ENCODE assay signal across 1 cellular context in genomic region chr10:22824520-22824919, GRCh38.
TF ChIP-seq lines count a peak whose summit lies in the region.

No MANE protein-coding gene starts in this region.

TF ChIP-seq in GM23338, 12 proteins besides CTCF, POLR2A, EP300 and RAD21:
- TF ChIP-seq, protein P1, sequence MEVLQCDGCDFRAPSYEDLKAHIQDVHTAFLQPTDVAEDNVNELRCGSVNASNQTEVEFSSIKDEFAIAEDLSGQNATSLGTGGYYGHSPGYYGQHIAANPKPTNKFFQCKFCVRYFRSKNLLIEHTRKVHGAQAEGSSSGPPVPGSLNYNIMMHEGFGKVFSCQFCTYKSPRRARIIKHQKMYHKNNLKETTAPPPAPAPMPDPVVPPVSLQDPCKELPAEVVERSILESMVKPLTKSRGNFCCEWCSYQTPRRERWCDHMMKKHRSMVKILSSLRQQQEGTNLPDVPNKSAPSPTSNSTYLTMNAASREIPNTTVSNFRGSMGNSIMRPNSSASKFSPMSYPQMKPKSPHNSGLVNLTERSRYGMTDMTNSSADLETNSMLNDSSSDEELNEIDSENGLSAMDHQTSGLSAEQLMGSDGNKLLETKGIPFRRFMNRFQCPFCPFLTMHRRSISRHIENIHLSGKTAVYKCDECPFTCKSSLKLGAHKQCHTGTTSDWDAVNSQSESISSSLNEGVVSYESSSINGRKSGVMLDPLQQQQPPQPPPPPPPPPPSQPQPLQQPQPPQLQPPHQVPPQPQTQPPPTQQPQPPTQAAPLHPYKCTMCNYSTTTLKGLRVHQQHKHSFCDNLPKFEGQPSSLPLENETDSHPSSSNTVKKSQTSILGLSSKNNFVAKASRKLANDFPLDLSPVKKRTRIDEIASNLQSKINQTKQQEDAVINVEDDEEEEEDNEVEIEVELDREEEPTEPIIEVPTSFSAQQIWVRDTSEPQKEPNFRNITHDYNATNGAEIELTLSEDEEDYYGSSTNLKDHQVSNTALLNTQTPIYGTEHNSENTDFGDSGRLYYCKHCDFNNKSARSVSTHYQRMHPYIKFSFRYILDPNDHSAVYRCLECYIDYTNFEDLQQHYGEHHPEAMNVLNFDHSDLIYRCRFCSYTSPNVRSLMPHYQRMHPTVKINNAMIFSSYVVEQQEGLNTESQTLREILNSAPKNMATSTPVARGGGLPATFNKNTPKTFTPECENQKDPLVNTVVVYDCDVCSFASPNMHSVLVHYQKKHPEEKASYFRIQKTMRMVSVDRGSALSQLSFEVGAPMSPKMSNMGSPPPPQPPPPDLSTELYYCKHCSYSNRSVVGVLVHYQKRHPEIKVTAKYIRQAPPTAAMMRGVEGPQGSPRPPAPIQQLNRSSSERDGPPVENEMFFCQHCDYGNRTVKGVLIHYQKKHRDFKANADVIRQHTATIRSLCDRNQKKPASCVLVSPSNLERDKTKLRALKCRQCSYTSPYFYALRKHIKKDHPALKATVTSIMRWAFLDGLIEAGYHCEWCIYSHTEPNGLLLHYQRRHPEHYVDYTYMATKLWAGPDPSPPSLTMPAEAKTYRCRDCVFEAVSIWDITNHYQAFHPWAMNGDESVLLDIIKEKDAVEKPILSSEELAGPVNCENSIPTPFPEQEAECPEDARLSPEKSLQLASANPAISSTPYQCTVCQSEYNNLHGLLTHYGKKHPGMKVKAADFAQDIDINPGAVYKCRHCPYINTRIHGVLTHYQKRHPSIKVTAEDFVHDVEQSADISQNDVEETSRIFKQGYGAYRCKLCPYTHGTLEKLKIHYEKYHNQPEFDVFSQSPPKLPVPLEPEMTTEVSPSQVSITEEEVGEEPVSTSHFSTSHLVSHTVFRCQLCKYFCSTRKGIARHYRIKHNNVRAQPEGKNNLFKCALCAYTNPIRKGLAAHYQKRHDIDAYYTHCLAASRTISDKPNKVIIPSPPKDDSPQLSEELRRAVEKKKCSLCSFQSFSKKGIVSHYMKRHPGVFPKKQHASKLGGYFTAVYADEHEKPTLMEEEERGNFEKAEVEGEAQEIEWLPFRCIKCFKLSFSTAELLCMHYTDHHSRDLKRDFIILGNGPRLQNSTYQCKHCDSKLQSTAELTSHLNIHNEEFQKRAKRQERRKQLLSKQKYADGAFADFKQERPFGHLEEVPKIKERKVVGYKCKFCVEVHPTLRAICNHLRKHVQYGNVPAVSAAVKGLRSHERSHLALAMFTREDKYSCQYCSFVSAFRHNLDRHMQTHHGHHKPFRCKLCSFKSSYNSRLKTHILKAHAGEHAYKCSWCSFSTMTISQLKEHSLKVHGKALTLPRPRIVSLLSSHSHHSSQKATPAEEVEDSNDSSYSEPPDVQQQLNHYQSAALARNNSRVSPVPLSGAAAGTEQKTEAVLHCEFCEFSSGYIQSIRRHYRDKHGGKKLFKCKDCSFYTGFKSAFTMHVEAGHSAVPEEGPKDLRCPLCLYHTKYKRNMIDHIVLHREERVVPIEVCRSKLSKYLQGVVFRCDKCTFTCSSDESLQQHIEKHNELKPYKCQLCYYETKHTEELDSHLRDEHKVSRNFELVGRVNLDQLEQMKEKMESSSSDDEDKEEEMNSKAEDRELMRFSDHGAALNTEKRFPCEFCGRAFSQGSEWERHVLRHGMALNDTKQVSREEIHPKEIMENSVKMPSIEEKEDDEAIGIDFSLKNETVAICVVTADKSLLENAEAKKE (CRISPR knock-in tag; IDR thresholded peaks at IDR 0.05) = no peak
